21 cellular contexts compared by ENCODE assay signal in genomic region chr15:41160639-41161315, GRCh38. TPM values are rescaled to one million over a fixed set of nuclear protein-coding genes. Genes with fewer than 3 reads are reported as not detected.
A peak's percentile ranks its signal among the peaks of the same experiment; 100 is the strongest.
DNase-seq lines count a peak whose midpoint lies in the region; ATAC-seq, FAIRE-seq and TF ChIP-seq lines count a peak whose summit lies in the region.
"Had no signal": no experiment of that assay in that cellular context is flagged by ENCODE, and none has a peak within 500 bp of the region (broad histone marks: within the 10 kb centered on the region; RNA-seq: fewer than 3 reads in every experiment).

No MANE protein-coding gene starts in this region.

- no peak overlapping the region for H3K27ac ChIP-seq in adrenal gland
- H3K27ac ChIP-seq: KMS-11 had no signal

- H3K27me3 ChIP-seq in adrenal gland: no peaks in the 10 kb centered on the region

- ATAC-seq in SK-N-SH treated with all-trans-retinoic acid at 6 μM for 48 hours: peak; percentile 40; the same call in 2 of the 3 replicates
- ATAC-seq in GM18519 (IDR thresholded peaks at IDR 0.05; ENCODE audit: low FRiP score, unreplicated experiment): no peak
- ATAC-seq: activated T-cell treated with anti-CD3 and anti-CD28 coated beads, Interleukin-2, amount 50 U/mL, for 4 hours; GM12878; T-cell had no signal

- no peak for TF ChIP-seq POLR2A in adrenal gland (IDR thresholded peaks at IDR 0.05)

- FAIRE-seq in D721Med (lab: Jason Lieb, UNC): no peak
- FAIRE-seq: GM12878 had no signal

- WGBS in adrenal gland, 4 donors: 74 to 86% (median 79%) methylated on average over 15 of the region's 15 CpGs

- intact Hi-C loops in posterior vena cava (cut with DNase I): no loop called here
- intact Hi-C loops in adrenal gland (cut with DNase I): no loop called here

- no peaks in the 10 kb centered on the region for H3K4me1 ChIP-seq in adrenal gland (replicated peaks in 1 of 2)

- DNase-seq in ELR (ENCODE audit: low read depth) (peak; percentile 72), fibroblast of pulmonary artery (ENCODE audit: low read depth) (peak; percentile 27), posterior vena cava (ENCODE audit: low spot score) (peak; percentile 35), D721Med (ENCODE audit: insufficient read length, low spot score) (no peak), adrenal gland (no peak), epidermal melanocyte (ENCODE audit: insufficient read length, low spot score) (no peak)
- DNase-seq: activated CD8-positive, alpha-beta memory T cell treated with anti-CD3 and anti-CD28 coated beads for 24 hours; activated naive CD4-positive, alpha-beta T cell treated with anti-CD3 and anti-CD28 coated beads, Interleukin-2, amount 10 ng/mL, durations not matched to agents 7 days and 5 days; activated T-cell treated with anti-CD3 and anti-CD28 coated beads, Interleukin-2, amount 50 U/mL, for 4 hours; aorta; CD4-positive, alpha-beta memory T cell; DMS153; NCI-H187; NCI-H774; OCI-M1; Right ventricle myocardium superior; T-cell had no signal

- H3K9me3 ChIP-seq in adrenal gland (replicated peaks in 1 of 3): no peaks in the 10 kb centered on the region

- H3K4me3 ChIP-seq in fibroblast of pulmonary artery (replicated peaks; ENCODE audit: low read depth, low read length): no peak overlapping the region
- H3K4me3 ChIP-seq in adrenal gland: no peak overlapping the region
- H3K4me3 ChIP-seq: GM12878 had no signal

- H3K36me3 ChIP-seq in adrenal gland (replicated peaks in 1 of 2): no peaks in the 10 kb centered on the region

- TF ChIP-seq CTCF in fibroblast of pulmonary artery (IDR thresholded peaks at IDR 0.05; ENCODE audit: low read length, missing control alignments): no peak
- TF ChIP-seq CTCF in D721Med (IDR thresholded peaks at IDR 0.05; ENCODE audit: insufficient read depth, missing control alignments): no peak
- no peak for TF ChIP-seq CTCF in adrenal gland (IDR thresholded peaks at IDR 0.05)

TF ChIP-seq in SK-N-SH treated with all-trans-retinoic acid at 6 μM for 48 hours, 23 proteins besides CTCF, POLR2A, EP300 and RAD21:
- TF ChIP-seq TOX (CRISPR knock-in tag; IDR thresholded peaks at IDR 0.05; ENCODE audit: borderline replicate concordance) (no peak), ISL1 (CRISPR knock-in tag; IDR thresholded peaks at IDR 0.05) (peak; percentile 23; the same call in 1 of the 2 replicates)

RNA-seq across cellular contexts. Expression of gene INO80, which starts 44.7 kb away (rescaled TPM):
- total RNA-seq in posterior vena cava (10 to 100 TPM; 21.4 to 25.5 TPM), adrenal gland (10 to 100 TPM; 16.7 to 25.0 (median 17.7) TPM)
- 10 to 100 TPM in 1 of 3 donors, 1 to 10 TPM in 2; 5.4 to 20.6 (median 5.9) TPM for polyA plus RNA-seq in adrenal gland

Comparison
In these comparisons a context has a peak if more than half of its experiments do, and no peak if none do; other contexts are left out.
1. DNase-seq: peak in ELR (single experiment), fibroblast of pulmonary artery (single experiment) and posterior vena cava (single experiment); none in D721Med (single experiment), adrenal gland (0 of 7) and epidermal melanocyte (single experiment).